In genomic region chr6:34817337-34817910, GRCh38 we compare ENCODE assay signal across 15 cellular contexts. TPM values are rescaled to one million over a fixed set of nuclear protein-coding genes. Genes with fewer than 3 reads are reported as not detected.
DNase-seq lines count a peak whose midpoint lies in the region; ATAC-seq and TF ChIP-seq lines count a peak whose summit lies in the region.
"Had no signal": no experiment of that assay in that cellular context is flagged by ENCODE, and none has a peak within 500 bp of the region (broad histone marks: within the 10 kb centered on the region; RNA-seq: fewer than 3 reads in every experiment).

No MANE protein-coding gene starts in this region.

- H3K4me3 ChIP-seq in epithelial cell of proximal tubule (ENCODE audit: low read depth, low read length) = no peak overlapping the region
- H3K4me3 ChIP-seq: PC-9 had no signal

- ATAC-seq in HG03520 (IDR thresholded peaks at IDR 0.05; ENCODE audit: unreplicated experiment) = no peak
- ATAC-seq: activated T-cell treated with anti-CD3 and anti-CD28 coated beads, Interleukin-2, amount 50 U/mL, for 4 hours; CD8-positive, alpha-beta T cell had no signal

- DNase-seq in DMS 273 (lab: John Stamatoyannopoulos, UW; ENCODE audit: unreplicated experiment) (peak; percentile 53), DMS 273 treated with DMSO at 0.1 percent for 48 hours (lab: John Stamatoyannopoulos, UW) (no peak), NCI-H1694 (lab: John Stamatoyannopoulos, UW) (peak; percentile 46), epithelial cell of proximal tubule (ENCODE audit: low read depth) (peak; percentile 58), renal cortical epithelial cell (ENCODE audit: low read depth) (peak; percentile 87), germinal center (ENCODE audit: low spot score) (no peak), GDM1 (lab: John Stamatoyannopoulos, UW) (no peak)
- DNase-seq: activated CD4-positive, alpha-beta memory T cell treated with anti-CD3 and anti-CD28 coated beads for 36 hours; activated T-cell treated with anti-CD3 and anti-CD28 coated beads, Interleukin-2, amount 50 U/mL, for 4 hours; CD8-positive, alpha-beta T cell; NCI-H187; NCI-H526 treated with DMSO at 0.1 percent for 48 hours; PC-9; SW 1271 had no signal

- TF ChIP-seq CTCF in epithelial cell of proximal tubule (conservative IDR thresholded peaks at IDR 0.05; ENCODE audit: low read depth, low read length) = no peak

RNA-seq across cellular contexts. Expression of gene BLTP3A, which starts 25.5 kb away (rescaled TPM):
- 6.5 and 8.7 TPM in 2 replicates for total RNA-seq in epithelial cell of proximal tubule
- 9.9 and 23.7 TPM in 2 replicates for total RNA-seq in renal cortical epithelial cell

Comparison
In these comparisons a context has a peak if more than half of its experiments do, and no peak if none do; other contexts are left out.
1. DNase-seq: peak in DMS 273 (single experiment), NCI-H1694 (single experiment), epithelial cell of proximal tubule (single experiment) and renal cortical epithelial cell (single experiment); none in DMS 273 treated with DMSO at 0.1 percent for 48 hours (single experiment), germinal center (single experiment) and GDM1 (single experiment).